ENCODE assay signal across 8 cellular contexts in the genomic region with DNA sequence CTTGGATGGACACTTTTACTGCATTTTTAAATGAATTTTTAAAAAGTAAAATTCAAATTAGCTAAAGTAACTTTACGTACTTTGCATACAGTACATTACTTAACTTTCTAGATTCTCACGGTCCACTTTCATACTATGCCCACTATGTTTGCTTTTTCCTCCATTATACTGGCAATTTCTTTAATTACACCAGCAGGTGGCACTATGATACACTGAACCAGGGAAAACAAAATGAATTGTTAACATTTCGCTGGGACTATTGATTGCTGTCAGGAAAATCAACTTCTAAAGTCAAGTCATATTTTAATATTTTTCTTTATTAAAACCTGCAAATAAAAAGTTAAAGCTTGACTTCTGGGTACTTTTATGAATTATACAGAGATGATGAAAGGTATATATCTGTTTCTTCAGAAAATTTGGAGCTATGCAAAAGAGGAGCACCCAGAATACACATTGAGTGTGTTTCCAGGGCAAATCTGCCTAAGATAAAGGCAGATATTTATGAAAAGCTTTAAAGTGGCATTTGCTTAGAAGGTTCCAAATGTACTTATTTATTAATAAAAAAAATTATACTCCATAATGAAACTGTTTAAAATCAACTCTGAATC. TPM values are rescaled to one million over a fixed set of nuclear protein-coding genes. Genes with fewer than 3 reads are reported as not detected.
A peak's percentile ranks its signal among the peaks of the same experiment; 100 is the strongest.
DNase-seq lines count a peak whose midpoint lies in the region; ATAC-seq, FAIRE-seq and TF ChIP-seq lines count a peak whose summit lies in the region.

No MANE protein-coding gene starts in this region.

- ATAC-seq in GM21360 (IDR thresholded peaks at IDR 0.05; ENCODE audit: unreplicated experiment) = peak; percentile 77

- H3K27ac ChIP-seq in HL-60 (replicated peaks) (no peak overlapping the region), endodermal cell (ENCODE audit: low read depth, low read length) (no peak overlapping the region), sigmoid colon (no peak overlapping the region)

- whole genome bisulfite sequencing in endodermal cell (ENCODE audit: insufficient coverage in 1 of 2, insufficient read length in 1 of 2), 2 experiments = 33 to 48% methylated on average over 1 to 2 of the region's 3 CpGs
- 2 to 27% methylated on average over 3 of the region's 3 CpGs for whole genome bisulfite sequencing in sigmoid colon, 2 donors

- no peaks in the 10 kb centered on the region for H3K36me3 Mint-ChIP-seq in endodermal cell (ENCODE audit: low read depth)
- H3K36me3 Mint-ChIP-seq in neural crest cell (ENCODE audit: low read depth) = no peaks in the 10 kb centered on the region

- no peak overlapping the region for H3K4me3 Mint-ChIP-seq in endodermal cell
- no peak overlapping the region for H3K4me3 Mint-ChIP-seq in neural crest cell

- H3K9me3 ChIP-seq in endodermal cell (ENCODE audit: control insufficient read depth, low read length) (no peaks in the 10 kb centered on the region), sigmoid colon (no peaks in the 10 kb centered on the region)

- peak; percentile 68 for DNase-seq in SIG-M5 treated with dmso at 0.1 percent for 504 hours (lab: John Stamatoyannopoulos, UW; ENCODE audit: unreplicated experiment)
- DNase-seq in SIG-M5 (lab: John Stamatoyannopoulos, UW) = no peak
- peak in 1 of 2 experiments; percentile 6 for DNase-seq in HL-60 (ENCODE audit: low read depth in 1 of 2, low spot score in 1 of 2)
- peak; percentile 46 for DNase-seq in RCC 7860 (ENCODE audit: low spot score)
- DNase-seq in endodermal cell = no peak
- no peak for DNase-seq in neural crest cell (ENCODE audit: low read depth, low spot score)
- no peak for DNase-seq in sigmoid colon

- H3K9ac ChIP-seq in endodermal cell (ENCODE audit: extremely low read depth, low read length, poor library complexity, severe bottlenecking) = no peak overlapping the region

- H3K27me3 ChIP-seq in HL-60 (ENCODE audit: insufficient read depth, poor library complexity, severe bottlenecking) (no peaks in the 10 kb centered on the region), endodermal cell (ENCODE audit: control insufficient read depth, insufficient read depth, low read length, poor library complexity, severe bottlenecking) (no peaks in the 10 kb centered on the region), sigmoid colon (no peaks in the 10 kb centered on the region)

- H3K27ac Mint-ChIP-seq in endodermal cell (no peak overlapping the region), neural crest cell (ENCODE audit: unreplicated experiment) (no peak overlapping the region)

- TF ChIP-seq CTCF in HL-60 (IDR thresholded peaks at IDR 0.05; ENCODE audit: insufficient read depth, low read length) = peak; percentile 6
- peak; percentile 89 for TF ChIP-seq CTCF in endodermal cell (conservative IDR thresholded peaks at IDR 0.05)
- TF ChIP-seq CTCF in neural crest cell (conservative IDR thresholded peaks at IDR 0.05) = peak; percentile 88
- TF ChIP-seq CTCF in sigmoid colon (IDR thresholded peaks at IDR 0.05) = peak in 2 of 4 experiments; percentile 37 to 40

- H3K4me1 ChIP-seq in endodermal cell (ENCODE audit: control insufficient read depth, insufficient read depth, low read length) (no peaks in the 10 kb centered on the region), sigmoid colon (no peaks in the 10 kb centered on the region)

- H3K4me3 ChIP-seq in HL-60 (replicated peaks; ENCODE audit: insufficient read depth, low read length) = no peak overlapping the region
- no peak overlapping the region for H3K4me3 ChIP-seq in endodermal cell (ENCODE audit: low read length)
- no peak overlapping the region for H3K4me3 ChIP-seq in sigmoid colon

- peak; percentile 84 for FAIRE-seq in RCC 7860 (lab: Jason Lieb, UNC)

- no peaks in the 10 kb centered on the region for H3K9me3 Mint-ChIP-seq in endodermal cell
- no peaks in the 10 kb centered on the region for H3K9me3 Mint-ChIP-seq in neural crest cell

- no peak for TF ChIP-seq EP300 in sigmoid colon (IDR thresholded peaks at IDR 0.05)

- H3K4me1 Mint-ChIP-seq in endodermal cell (no peaks in the 10 kb centered on the region), neural crest cell (no peaks in the 10 kb centered on the region)

- TF ChIP-seq POLR2A in sigmoid colon (IDR thresholded peaks at IDR 0.05) = no peak

- no peaks in the 10 kb centered on the region for H3K36me3 ChIP-seq in endodermal cell (ENCODE audit: control insufficient read depth, insufficient read depth, low read length)
- no peaks in the 10 kb centered on the region for H3K36me3 ChIP-seq in sigmoid colon

- intact Hi-C loops in sigmoid colon (cut with DNase I) = loop anchor here (5.0 kb wide), 1 partner anchor 704 kb away; no protein-coding TSS in a partner anchor

- H3K27me3 Mint-ChIP-seq in endodermal cell (ENCODE audit: insufficient read depth) = no peaks in the 10 kb centered on the region
- H3K27me3 Mint-ChIP-seq in neural crest cell (ENCODE audit: low read depth) = no peaks in the 10 kb centered on the region

RNA-seq across cellular contexts. Expression of gene POU1F1, which starts 21.8 kb away (rescaled TPM):
- total RNA-seq in endodermal cell = not detected
- polyA plus RNA-seq in endodermal cell (2013, experiment 1 of 2) = not detected
- polyA plus RNA-seq in endodermal cell (2013, experiment 2 of 2) = not detected
- not detected in 2 replicates for total RNA-seq in neural crest cell
- not detected for total RNA-seq in sigmoid colon
- polyA plus RNA-seq in sigmoid colon = not detected

Comparison
In these comparisons a context has a peak if more than half of its experiments do, and no peak if none do; other contexts are left out.
1. DNase-seq: peak in SIG-M5 treated with dmso at 0.1 percent for 504 hours (single experiment) and RCC 7860 (single experiment); none in SIG-M5 (single experiment), endodermal cell (single experiment), neural crest cell (single experiment) and sigmoid colon (single experiment).